In genomic region chr12:29039013-29039412, GRCh38 we compare ENCODE assay signal across 20 cellular contexts.
A peak's percentile ranks its signal among the peaks of the same experiment; 100 is the strongest.
DNase-seq lines count a peak whose midpoint lies in the region; ATAC-seq, FAIRE-seq and TF ChIP-seq lines count a peak whose summit lies in the region.
"Had no signal": no experiment of that assay in that cellular context is flagged by ENCODE, and none has a peak within 500 bp of the region (broad histone marks: within the 10 kb centered on the region; RNA-seq: fewer than 3 reads in every experiment).

No MANE protein-coding gene starts in this region.

- FAIRE-seq in endometrium (lab: Jason Lieb, UNC), result peak; percentile 99
- FAIRE-seq: bronchial epithelial cell, HepG2 had no signal

- dilution Hi-C loops in IMR-90 (cut with HindIII; ENCODE audit: low sequenced_read_pairs, unreplicated experiment), result no loop called here

- no peak overlapping the region for H3K4ac ChIP-seq in IMR-90 (ENCODE audit: low read depth, low read length)

- no peak overlapping the region for H2BK120ac ChIP-seq in IMR-90 (ENCODE audit: low read depth, low read length)

- peak; percentile 61 for ATAC-seq in IMR-90 (ENCODE audit: low read depth)
- ATAC-seq in GM19351 (IDR thresholded peaks at IDR 0.05; ENCODE audit: unreplicated experiment), result no peak
- ATAC-seq in GM21723 (IDR thresholded peaks at IDR 0.05; ENCODE audit: unreplicated experiment), result no peak
- ATAC-seq: effector memory CD8-positive, alpha-beta T cell; HepG2; WTC11 had no signal

- peaks cover 12% of the 10 kb centered on the region for H3K4me1 Mint-ChIP-seq in mesothelial cell of epicardium
- H3K4me1 Mint-ChIP-seq: B cell, WTC11 had no signal

- no peak for TF ChIP-seq CTCF in AG09309 (IDR thresholded peaks at IDR 0.05; ENCODE audit: control insufficient read depth, insufficient read depth, low read depth, low read length, missing control alignments)
- no peak for TF ChIP-seq CTCF in IMR-90 (conservative IDR thresholded peaks at IDR 0.05; ENCODE audit: low read depth, low read length)
- no peak for TF ChIP-seq CTCF in mesothelial cell of epicardium (IDR thresholded peaks at IDR 0.05; ENCODE audit: unreplicated experiment)

- BruUV-seq in IMR-90 (replicated peaks; lab: Mats Ljungman, UMichigan), result no TSS peak

- no peak overlapping the region for H3K56ac ChIP-seq in IMR-90 (ENCODE audit: extremely low read depth, insufficient read depth, low read length)

- intact Hi-C loops in IMR-90 (cut with micrococcal nuclease), result no loop called here

- H2AK5ac ChIP-seq in IMR-90 (ENCODE audit: low read depth, low read length), result no peak overlapping the region

- H3K27ac ChIP-seq in IMR-90 (ENCODE audit: insufficient read depth, low read length), result no peak overlapping the region
- no peak overlapping the region for H3K27ac ChIP-seq in Karpas-422 (ENCODE audit: low read length)
- H3K27ac ChIP-seq: upper lobe of left lung had no signal

- H2BK5ac ChIP-seq in IMR-90 (ENCODE audit: low read depth, low read length, poor library complexity, severe bottlenecking), result no peak overlapping the region

- DNase-seq in AG09309 (ENCODE audit: low read depth), result peak; percentile 97
- peak; percentile 83 for DNase-seq in IMR-90
- DNase-seq in mesothelial cell of epicardium (ENCODE audit: low spot score in 2 of 2, unreplicated experiment in 2 of 2), result no peak
- DNase-seq in NCI-H2196 treated with DMSO at 0.1 percent for 48 hours (lab: John Stamatoyannopoulos, UW; ENCODE audit: unreplicated experiment), result no peak
- DNase-seq in Karpas-422, result no peak
- DNase-seq: effector memory CD8-positive, alpha-beta T cell; head of caudate nucleus; MV-4-11; NCI-H2081; NCI-H748 treated with DMSO at 0.1 percent for 48 hours; stimulated activated CD4-positive, alpha-beta T cell treated with anti-CD3 and anti-CD28 coated beads, Interleukin-2, amount 100 ng/mL, for 48 hours; upper lobe of left lung had no signal

- H3K9me3 ChIP-seq in IMR-90 (ENCODE audit: control insufficient read depth, insufficient read depth, low read length) (no peaks in the 10 kb centered on the region), Karpas-422 (ENCODE audit: low read length) (no peaks in the 10 kb centered on the region)
- H3K9me3 ChIP-seq: upper lobe of left lung had no signal

- no peak overlapping the region for H2BK15ac ChIP-seq in IMR-90 (ENCODE audit: low read depth, low read length)

- no peak for TF ChIP-seq RAD21 in IMR-90 (IDR thresholded peaks at IDR 0.05; ENCODE audit: low read length)

- no peaks in the 10 kb centered on the region for H3K79me2 ChIP-seq in Karpas-422 (ENCODE audit: low read length)

- no peak overlapping the region for H3K4me3 Mint-ChIP-seq in mesothelial cell of epicardium
- H3K4me3 Mint-ChIP-seq: B cell; effector memory CD8-positive, alpha-beta T cell; neural crest cell; WTC11 had no signal

- no peak for TF ChIP-seq POLR2A in IMR-90 (IDR thresholded peaks at IDR 0.05; ENCODE audit: low read depth, low read length)

- H3K9me3 Mint-ChIP-seq in mesothelial cell of epicardium, result no peaks in the 10 kb centered on the region
- H3K9me3 Mint-ChIP-seq: effector memory CD8-positive, alpha-beta T cell had no signal

- no peak overlapping the region for H3K23ac ChIP-seq in IMR-90 (ENCODE audit: low read depth, low read length)

- H2AFZ ChIP-seq in IMR-90 (replicated peaks; ENCODE audit: low read length, poor library complexity) (no peak overlapping the region), Karpas-422 (ENCODE audit: low read length) (no peak overlapping the region)

- no peak overlapping the region for H4K5ac ChIP-seq in IMR-90 (ENCODE audit: low read depth, low read length)

- H3K27ac Mint-ChIP-seq in mesothelial cell of epicardium, result peak overlapping the region; percentile 72
- H3K27ac Mint-ChIP-seq: B cell; effector memory CD8-positive, alpha-beta T cell; WTC11 had no signal

- no peaks in the 10 kb centered on the region for H3K9me2 ChIP-seq in Karpas-422 (replicated peaks; ENCODE audit: insufficient read depth, low read length)

- H4K8ac ChIP-seq in IMR-90 (ENCODE audit: low read depth in 2 of 2, low read length in 2 of 2), result no peak overlapping the region

- H4K20me1 ChIP-seq in IMR-90 (ENCODE audit: insufficient read depth, low read length), result no peaks in the 10 kb centered on the region; the same call in 1 of the 2 replicates
- H4K20me1 ChIP-seq in Karpas-422 (ENCODE audit: insufficient read depth, low read depth, low read length), result no peaks in the 10 kb centered on the region

- H3K4me2 ChIP-seq in IMR-90 (ENCODE audit: low read depth, low read length) (no peak overlapping the region), Karpas-422 (ENCODE audit: low read depth, low read length, poor library complexity, severe bottlenecking) (no peak overlapping the region)

- H3K4me3 ChIP-seq in AG09309 (ENCODE audit: control insufficient read depth, low read depth, low read length), result no peak overlapping the region
- H3K4me3 ChIP-seq in IMR-90 (ENCODE audit: insufficient read depth, low read depth, low read length), result no peak overlapping the region
- H3K4me3 ChIP-seq in Karpas-422 (ENCODE audit: low read length), result no peak overlapping the region
- H3K4me3 ChIP-seq: upper lobe of left lung had no signal

- H3K9me1 ChIP-seq in IMR-90 (ENCODE audit: insufficient read depth, low read length), result peaks cover 6% of the 10 kb centered on the region

- H3K36me3 ChIP-seq in IMR-90 (ENCODE audit: control insufficient read depth, insufficient read depth, low read length), result no peaks in the 10 kb centered on the region
- no peaks in the 10 kb centered on the region for H3K36me3 ChIP-seq in Karpas-422 (ENCODE audit: insufficient read depth, low read length)
- H3K36me3 ChIP-seq: upper lobe of left lung had no signal

- POLR2A ChIA-PET in IMR-90 (lab: Charles Lee; ENCODE audit: unreplicated experiment), result no interaction called here

- CTCF ChIA-PET in IMR-90 (lab: Yijun Ruan, JAX), result no interaction called here

- no peaks in the 10 kb centered on the region for H3K36me3 Mint-ChIP-seq in mesothelial cell of epicardium
- H3K36me3 Mint-ChIP-seq: WTC11 had no signal

- H3K18ac ChIP-seq in IMR-90 (ENCODE audit: low read depth, low read length), result peak overlapping the region; percentile 30; the same call in 1 of the 2 replicates

- H3K9ac ChIP-seq in IMR-90 (ENCODE audit: low read depth, low read length) (no peak overlapping the region), Karpas-422 (ENCODE audit: low read length) (no peak overlapping the region)

- no peaks in the 10 kb centered on the region for H3K27me3 Mint-ChIP-seq in mesothelial cell of epicardium (ENCODE audit: low read depth)

- no peak overlapping the region for H2BK20ac ChIP-seq in IMR-90 (ENCODE audit: low read depth, low read length)

- H2AK9ac ChIP-seq in IMR-90 (replicated peaks; ENCODE audit: low read depth, low read length, poor library complexity), result no peak overlapping the region

- no peak overlapping the region for H4K91ac ChIP-seq in IMR-90 (ENCODE audit: insufficient read depth, low read depth, low read length)

- no peaks in the 10 kb centered on the region for H3K79me1 ChIP-seq in IMR-90 (ENCODE audit: low read depth in 1 of 2, low read length in 2 of 2)

- no CpG with 5 or more reads among the region's 3 CpGs for WGBS in IMR-90 (ENCODE audit: extremely low coverage in 2 of 2, insufficient read length in 1 of 2), 2 experiments

- in situ Hi-C loops in IMR-90 (cut with MboI; ENCODE audit: low sequenced_read_pairs), result no loop called here

- H3K14ac ChIP-seq in IMR-90 (replicated peaks; ENCODE audit: low read depth, low read length), result 0 out of 2 replicates have a peak overlapping the region, but pooled peaks have one; percentile 10

- H3K27me3 ChIP-seq in IMR-90 (ENCODE audit: control insufficient read depth, insufficient read depth, low read length) (no peaks in the 10 kb centered on the region), Karpas-422 (ENCODE audit: low read length) (no peaks in the 10 kb centered on the region)
- H3K27me3 ChIP-seq: upper lobe of left lung had no signal

- H3K4me1 ChIP-seq in IMR-90 (ENCODE audit: control insufficient read depth, insufficient read depth, low read length) (peaks cover 10% of the 10 kb centered on the region), Karpas-422 (ENCODE audit: low read length) (no peaks in the 10 kb centered on the region)
- H3K4me1 ChIP-seq: upper lobe of left lung had no signal

TF ChIP-seq in IMR-90, 13 proteins besides CTCF, POLR2A, EP300 and RAD21:
- TF ChIP-seq MXI1 (IDR thresholded peaks at IDR 0.05; ENCODE audit: borderline replicate concordance, low read depth, low read length), result no peak
- no peak for TF ChIP-seq MAFK (IDR thresholded peaks at IDR 0.05; ENCODE audit: low read depth, low read length)
- no peak for TF ChIP-seq RCOR1 (IDR thresholded peaks at IDR 0.05; ENCODE audit: insufficient replicate concordance, low read length)
- no peak for TF ChIP-seq RFX5 (IDR thresholded peaks at IDR 0.05; ENCODE audit: low read depth, low read length)
- TF ChIP-seq CEBPB (IDR thresholded peaks at IDR 0.05; ENCODE audit: low read depth, low read length), result peak; percentile 65
- no peak for TF ChIP-seq FOS (IDR thresholded peaks at IDR 0.05; ENCODE audit: low read depth, low read length)
- TF ChIP-seq USF2 (IDR thresholded peaks at IDR 0.05; ENCODE audit: low read depth, low read length), result no peak
- no peak for TF ChIP-seq BHLHE40 (IDR thresholded peaks at IDR 0.05; ENCODE audit: low read depth, low read length)
- no peak for TF ChIP-seq MAZ (IDR thresholded peaks at IDR 0.05; ENCODE audit: borderline replicate concordance, low read depth, low read length)

Comparison
In these comparisons a context has a peak if more than half of its experiments do, and no peak if none do; other contexts are left out.
1. DNase-seq: peak in AG09309 (single experiment) and IMR-90 (single experiment); none in mesothelial cell of epicardium (0 of 2), NCI-H2196 treated with DMSO at 0.1 percent for 48 hours (single experiment) and Karpas-422 (single experiment).